ENCODE assay signal across 9 cellular contexts in the genomic region with DNA sequence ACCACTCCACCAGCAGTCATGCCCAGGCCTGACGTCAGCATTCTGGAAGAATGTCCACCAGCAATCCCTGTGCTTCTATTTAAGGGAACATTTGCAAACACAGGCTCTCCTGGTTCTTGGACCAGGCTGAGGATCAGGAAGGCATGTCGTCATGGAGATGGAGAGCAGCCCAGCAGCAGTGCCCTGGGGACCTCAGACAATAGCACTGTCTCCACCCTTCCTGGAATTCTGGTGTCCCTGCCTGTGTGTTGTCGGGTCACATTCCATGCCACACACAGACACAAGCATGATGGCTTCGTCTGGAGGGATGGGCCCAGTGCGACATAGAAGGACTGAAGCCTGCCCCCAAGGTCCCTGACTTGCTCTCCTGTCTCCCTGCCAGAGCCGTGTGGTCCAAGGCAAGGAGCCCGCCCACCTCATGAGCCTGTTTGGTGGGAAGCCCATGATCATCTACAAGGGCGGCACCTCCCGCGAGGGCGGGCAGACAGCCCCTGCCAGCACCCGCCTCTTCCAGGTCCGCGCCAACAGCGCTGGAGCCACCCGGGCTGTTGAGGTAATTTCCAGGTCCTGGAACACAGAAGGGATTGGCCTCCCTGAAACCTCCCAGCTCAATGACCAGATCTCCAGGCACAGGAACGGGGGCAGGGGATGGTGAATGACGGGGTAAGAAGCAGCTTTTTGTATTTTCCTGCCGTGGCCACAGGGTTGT. TPM values are rescaled to one million over a fixed set of nuclear protein-coding genes. Genes with fewer than 3 reads are reported as not detected.
DNase-seq lines count a peak whose midpoint lies in the region; ATAC-seq and TF ChIP-seq lines count a peak whose summit lies in the region.
"Had no signal": no experiment of that assay in that cellular context is flagged by ENCODE, and none has a peak within 500 bp of the region (broad histone marks: within the 10 kb centered on the region; RNA-seq: fewer than 3 reads in every experiment).

No MANE protein-coding gene starts in this region.

- no peak for ATAC-seq in HG02870 (IDR thresholded peaks at IDR 0.05; ENCODE audit: unreplicated experiment)
- no peak for ATAC-seq in GM19023 (IDR thresholded peaks at IDR 0.05; ENCODE audit: unreplicated experiment)
- no peak for ATAC-seq in GM21423 (IDR thresholded peaks at IDR 0.05; ENCODE audit: unreplicated experiment)

- no peak for TF ChIP-seq CTCF in GM13976 (IDR thresholded peaks at IDR 0.05; ENCODE audit: borderline replicate concordance, control extremely low read depth, extremely low read depth, insufficient read depth, missing control alignments)

- H3K4me3 ChIP-seq in skin epidermis, result no peak overlapping the region

- no peaks in the 10 kb centered on the region for H3K27me3 ChIP-seq in layer of hippocampus (ENCODE audit: control insufficient read depth, insufficient read depth, low read length)

- in situ Hi-C loops in GM13976 (cut with MboI; ENCODE audit: low sequenced_read_pairs, unreplicated experiment), result loop anchor here (10.0 kb wide), 1 partner anchor 49 kb away; the partner anchor contains the start of gene STOM

- DNase-seq in GM13976 (ENCODE audit: low spot score) (peak; percentile 8), cerebellum (ENCODE audit: low spot score) (peak; percentile 54), glomerular visceral epithelial cell (ENCODE audit: extremely low spot score) (no peak)
- DNase-seq: NCI-H1694 treated with DMSO at 0.1 percent for 48 hours had no signal

- H3K27ac ChIP-seq in layer of hippocampus (ENCODE audit: low read depth, low read length), result peak overlapping the region; percentile 89
- peak overlapping the region in 19 of 21 experiments; percentile 37 to 93 (median 79) for H3K27ac ChIP-seq in skin epidermis

RNA-seq across cellular contexts. Expression of gene STOM, which starts 43.8 kb away (rescaled TPM):
- 42.6 TPM for total RNA-seq in cerebellum

RNA-seq across cellular contexts. Expression of gene GSN, which starts 58.3 kb away (rescaled TPM):
- total RNA-seq in cerebellum, result 136 TPM
